16 cellular contexts compared by ENCODE assay signal in genomic region chr16:50861926-50862325, GRCh38.
A peak's percentile ranks its signal among the peaks of the same experiment; 100 is the strongest.
DNase-seq lines count a peak whose midpoint lies in the region; ATAC-seq and TF ChIP-seq lines count a peak whose summit lies in the region.
"Had no signal": no experiment of that assay in that cellular context is flagged by ENCODE, and none has a peak within 500 bp of the region (broad histone marks: within the 10 kb centered on the region; RNA-seq: fewer than 3 reads in every experiment).

No MANE protein-coding gene starts in this region.

- no CpG with 5 or more reads among the region's 3 CpGs for WGBS in IMR-90 (ENCODE audit: extremely low coverage in 2 of 2, insufficient read length in 1 of 2), 2 experiments
- WGBS in mammary epithelial cell (ENCODE audit: low coverage, missing lambda C conversion rate), result 0% methylated on average over 3 of the region's 3 CpGs

- no peak overlapping the region for H4K5ac ChIP-seq in IMR-90 (ENCODE audit: low read depth, low read length)

- DNase-seq in AG10803 (ENCODE audit: low read depth) (peak; percentile 21), IMR-90 (peak; percentile 81), mammary epithelial cell (peak; percentile 88), ACHN (no peak)
- DNase-seq: activated CD4-positive, CD25-positive, alpha-beta regulatory T cell treated with anti-CD3 and anti-CD28 coated beads, Interleukin-2, amount 50 U/mL, for 72 hours; NCI-H1092; NCI-H524; SHP77 treated with DMSO at 0.1 percent for 48 hours had no signal

- H3K27ac ChIP-seq in IMR-90 (ENCODE audit: insufficient read depth, low read length) (no peak overlapping the region), mammary epithelial cell (ENCODE audit: insufficient read depth, low read depth, low read length) (peak overlapping the region; percentile 50), layer of hippocampus (ENCODE audit: low read depth, low read length) (peak overlapping the region; percentile 77)
- H3K27ac ChIP-seq: C4-2B, neutrophil had no signal

- H3K4me2 ChIP-seq in IMR-90 (ENCODE audit: low read depth, low read length), result no peak overlapping the region
- H3K4me2 ChIP-seq in mammary epithelial cell (ENCODE audit: insufficient read depth, low read depth, low read length), result peak overlapping the region; percentile 75

- no peaks in the 10 kb centered on the region for H3K9me1 ChIP-seq in IMR-90 (ENCODE audit: insufficient read depth, low read length)

- no peak overlapping the region for H2AK9ac ChIP-seq in IMR-90 (replicated peaks; ENCODE audit: low read depth, low read length, poor library complexity)

- H3K36me3 ChIP-seq in IMR-90 (ENCODE audit: control insufficient read depth, insufficient read depth, low read length) (no peaks in the 10 kb centered on the region), mammary epithelial cell (ENCODE audit: insufficient read depth, low read length) (no peaks in the 10 kb centered on the region)
- H3K36me3 ChIP-seq: neutrophil had no signal

- H3K23ac ChIP-seq in IMR-90 (ENCODE audit: low read depth, low read length), result no peak overlapping the region

- H3K4me1 ChIP-seq in IMR-90 (ENCODE audit: control insufficient read depth, insufficient read depth, low read length), result peaks cover 4% of the 10 kb centered on the region; the same call in 1 of the 2 replicates
- H3K4me1 ChIP-seq in mammary epithelial cell (ENCODE audit: insufficient read depth, low read length), result peaks cover 24% of the 10 kb centered on the region

- H3K4ac ChIP-seq in IMR-90 (ENCODE audit: low read depth, low read length), result no peak overlapping the region

- no peak overlapping the region for H3K9ac ChIP-seq in IMR-90 (ENCODE audit: low read depth, low read length)
- no peak overlapping the region for H3K9ac ChIP-seq in mammary epithelial cell (ENCODE audit: insufficient read depth, low read length)

- POLR2A ChIA-PET in IMR-90 (lab: Charles Lee; ENCODE audit: unreplicated experiment), result interaction anchor here (0.5 kb wide), 1 partner anchor 212 kb away, joined by 3 read pairs; no protein-coding TSS in a partner anchor

- H3K79me1 ChIP-seq in IMR-90 (ENCODE audit: low read depth in 1 of 2, low read length in 2 of 2), result no peaks in the 10 kb centered on the region

- H3K18ac ChIP-seq in IMR-90 (ENCODE audit: low read depth, low read length), result no peak overlapping the region

- no peak for TF ChIP-seq RAD21 in IMR-90 (IDR thresholded peaks at IDR 0.05; ENCODE audit: low read length)

- no peak overlapping the region for H3K14ac ChIP-seq in IMR-90 (replicated peaks; ENCODE audit: low read depth, low read length)

- CTCF ChIA-PET in IMR-90 (lab: Yijun Ruan, JAX), result no interaction called here
- CTCF ChIA-PET in mammary epithelial cell (lab: Charles Lee; ENCODE audit: low non-redundant PET), result interaction anchor here (0.7 kb wide), 1 partner anchor 167 kb away, joined by 5 read pairs; no protein-coding TSS in a partner anchor

- intact Hi-C loops in IMR-90 (cut with micrococcal nuclease), result no loop called here
- intact Hi-C loops in mammary epithelial cell (cut with micrococcal nuclease), result no loop called here

- no peak for TF ChIP-seq CTCF in AG10803 (conservative IDR thresholded peaks at IDR 0.05; ENCODE audit: low read length)
- no peak for TF ChIP-seq CTCF in IMR-90 (conservative IDR thresholded peaks at IDR 0.05; ENCODE audit: low read depth, low read length)
- no peak for TF ChIP-seq CTCF in mammary epithelial cell (conservative IDR thresholded peaks at IDR 0.05 in 1 of 2, IDR thresholded peaks at IDR 0.05 in 1 of 2; ENCODE audit: extremely low read depth in 1 of 2, insufficient read depth in 1 of 2, low read depth in 1 of 2, low read length in 2 of 2)

- no peak overlapping the region for H2AFZ ChIP-seq in IMR-90 (replicated peaks; ENCODE audit: low read length, poor library complexity)
- peak overlapping the region; percentile 21 for H2AFZ ChIP-seq in mammary epithelial cell (ENCODE audit: low read depth, low read length)

- H2BK15ac ChIP-seq in IMR-90 (ENCODE audit: low read depth, low read length), result no peak overlapping the region

- H3K79me2 ChIP-seq in mammary epithelial cell (ENCODE audit: insufficient read depth, low read length), result no peaks in the 10 kb centered on the region

- dilution Hi-C loops in IMR-90 (cut with HindIII; ENCODE audit: low sequenced_read_pairs, unreplicated experiment) (no loop called here), mammary epithelial cell (cut with HindIII; ENCODE audit: low sequenced_read_pairs) (no loop called here)

- peak; percentile 85 for ATAC-seq in IMR-90 (ENCODE audit: low read depth)
- ATAC-seq in HG03460 (IDR thresholded peaks at IDR 0.05; ENCODE audit: unreplicated experiment), result no peak
- ATAC-seq in HG03280 (IDR thresholded peaks at IDR 0.05; ENCODE audit: unreplicated experiment), result no peak
- no peak for ATAC-seq in HG03378 (IDR thresholded peaks at IDR 0.05; ENCODE audit: unreplicated experiment)
- ATAC-seq: left lobe of liver; stimulated activated memory B cell treated with anti-CD40 and anti-IgM and Interleukin-4, amounts not matched to agents 10 μg/mL and 1 μg/mL and 100 μg/mL, for 72 hours had no signal

- H3K27me3 ChIP-seq in IMR-90 (ENCODE audit: control insufficient read depth, insufficient read depth, low read length) (no peaks in the 10 kb centered on the region), mammary epithelial cell (ENCODE audit: insufficient read depth, low read length) (no peaks in the 10 kb centered on the region), layer of hippocampus (ENCODE audit: control insufficient read depth, insufficient read depth, low read length) (no peaks in the 10 kb centered on the region)
- H3K27me3 ChIP-seq: neutrophil had no signal

- no peak overlapping the region for H3K4me3 ChIP-seq in AG10803 (ENCODE audit: low read length)
- H3K4me3 ChIP-seq in IMR-90 (ENCODE audit: insufficient read depth, low read depth, low read length), result no peak overlapping the region
- no peak overlapping the region for H3K4me3 ChIP-seq in mammary epithelial cell (replicated peaks in 1 of 3; ENCODE audit: insufficient read depth in 1 of 3, low read depth in 2 of 3, low read length in 3 of 3)

- H4K91ac ChIP-seq in IMR-90 (ENCODE audit: insufficient read depth, low read depth, low read length), result no peak overlapping the region

- H4K20me1 ChIP-seq in IMR-90 (ENCODE audit: insufficient read depth, low read length), result no peaks in the 10 kb centered on the region
- no peaks in the 10 kb centered on the region for H4K20me1 ChIP-seq in mammary epithelial cell (ENCODE audit: insufficient read depth, low read length)

- BruUV-seq in IMR-90 (replicated peaks; lab: Mats Ljungman, UMichigan) (no TSS peak), mammary epithelial cell (replicated peaks; lab: Mats Ljungman, UMichigan) (no TSS peak)

- H2BK120ac ChIP-seq in IMR-90 (ENCODE audit: low read depth, low read length), result no peak overlapping the region

- H2AK5ac ChIP-seq in IMR-90 (ENCODE audit: low read depth, low read length), result no peak overlapping the region

- H3K9me3 ChIP-seq in IMR-90 (ENCODE audit: control insufficient read depth, insufficient read depth, low read length), result no peaks in the 10 kb centered on the region
- peaks cover under 1% of the 10 kb centered on the region for H3K9me3 ChIP-seq in mammary epithelial cell (replicated peaks; ENCODE audit: insufficient read depth, low read length)
- H3K9me3 ChIP-seq: neutrophil had no signal

- no peak overlapping the region for H2BK20ac ChIP-seq in IMR-90 (ENCODE audit: low read depth, low read length)

- no peak overlapping the region for H3K56ac ChIP-seq in IMR-90 (ENCODE audit: extremely low read depth, insufficient read depth, low read length)

- in situ Hi-C loops in IMR-90 (cut with MboI; ENCODE audit: low sequenced_read_pairs) (no loop called here), mammary epithelial cell (cut with MboI; ENCODE audit: low sequenced_read_pairs in 2 of 2) (no loop called here), ACHN (cut with HindIII; ENCODE audit: low pct_ligation_motif_present, low pct_unique_long_range_greater_than_20kb, low sequenced_read_pairs) (no loop called here)

- no peak overlapping the region for H4K8ac ChIP-seq in IMR-90 (ENCODE audit: low read depth in 2 of 2, low read length in 2 of 2)

- TF ChIP-seq POLR2A in IMR-90 (IDR thresholded peaks at IDR 0.05; ENCODE audit: low read depth, low read length), result no peak

- H2BK5ac ChIP-seq in IMR-90 (ENCODE audit: low read depth, low read length, poor library complexity, severe bottlenecking), result no peak overlapping the region

TF ChIP-seq in IMR-90, 13 proteins besides CTCF, POLR2A, EP300 and RAD21:
- TF ChIP-seq FOS (IDR thresholded peaks at IDR 0.05; ENCODE audit: low read depth, low read length), result peak; percentile 84
- no peak for TF ChIP-seq MAZ (IDR thresholded peaks at IDR 0.05; ENCODE audit: borderline replicate concordance, low read depth, low read length)
- peak; percentile 1; the same call in 1 of the 2 replicates for TF ChIP-seq MAFK (IDR thresholded peaks at IDR 0.05; ENCODE audit: low read depth, low read length)
